In the genomic region with DNA sequence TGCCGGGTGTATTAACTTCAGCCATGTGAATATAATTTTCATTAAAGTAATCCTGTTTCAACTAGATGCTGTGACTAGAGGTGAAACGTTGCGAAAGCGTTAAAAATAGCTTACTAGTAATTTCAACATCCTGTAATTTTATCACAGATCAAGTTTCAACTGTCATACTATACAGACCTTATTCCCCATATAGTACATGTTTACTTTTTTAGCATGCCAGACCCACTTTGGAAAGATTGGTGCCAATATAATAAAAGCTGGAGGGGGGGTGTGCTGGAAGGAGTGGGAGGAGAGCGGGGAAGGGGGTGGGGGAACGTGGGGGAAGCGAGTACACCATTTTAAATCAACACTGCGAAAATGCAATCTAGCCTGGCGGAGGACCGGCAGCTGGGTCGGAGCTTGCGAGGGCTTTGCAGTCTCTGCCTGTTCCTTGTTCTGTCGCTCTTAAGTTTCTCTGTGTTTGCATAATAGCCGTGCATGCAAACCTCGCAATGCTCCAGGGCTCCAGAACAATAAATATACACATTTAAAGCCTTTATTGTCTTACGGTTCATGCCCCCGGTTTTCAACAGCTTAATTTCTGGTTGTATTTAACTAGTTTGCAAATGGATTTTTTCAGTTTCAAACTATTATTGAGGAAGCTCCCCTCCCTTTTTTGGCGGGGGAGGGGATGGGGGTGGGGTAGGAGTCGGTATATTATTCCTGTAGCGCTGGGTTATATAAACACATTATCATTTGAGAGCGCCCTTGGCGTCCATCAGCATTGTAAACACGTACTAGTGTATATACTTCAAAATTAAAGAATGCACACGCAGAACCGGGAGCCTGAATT, we compare ENCODE assay signal across 1 cellular context.
TF ChIP-seq lines count a peak whose summit lies in the region.

No MANE protein-coding gene starts in this region.

TF ChIP-seq in SK-N-SH, 30 proteins besides CTCF, POLR2A, EP300 and RAD21 (continued from another document):
- TF ChIP-seq TCF12 (IDR thresholded peaks at IDR 0.05): 0 out of 2 replicates have a peak, but pooled peaks have one; percentile 12
- TF ChIP-seq, protein P1, sequence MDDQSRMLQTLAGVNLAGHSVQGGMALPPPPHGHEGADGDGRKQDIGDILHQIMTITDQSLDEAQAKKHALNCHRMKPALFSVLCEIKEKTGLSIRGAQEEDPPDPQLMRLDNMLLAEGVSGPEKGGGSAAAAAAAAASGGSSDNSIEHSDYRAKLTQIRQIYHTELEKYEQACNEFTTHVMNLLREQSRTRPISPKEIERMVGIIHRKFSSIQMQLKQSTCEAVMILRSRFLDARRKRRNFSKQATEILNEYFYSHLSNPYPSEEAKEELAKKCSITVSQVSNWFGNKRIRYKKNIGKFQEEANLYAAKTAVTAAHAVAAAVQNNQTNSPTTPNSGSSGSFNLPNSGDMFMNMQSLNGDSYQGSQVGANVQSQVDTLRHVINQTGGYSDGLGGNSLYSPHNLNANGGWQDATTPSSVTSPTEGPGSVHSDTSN (IDR thresholded peaks at IDR 0.05): peak; percentile 11; the same call in 1 of the 2 replicates
- no peak for TF ChIP-seq YY1 (IDR thresholded peaks at IDR 0.05; ENCODE audit: low read depth)
- TF ChIP-seq ELF1 (IDR thresholded peaks at IDR 0.05): no peak
